ENCODE assay signal across 11 cellular contexts in the genomic region with DNA sequence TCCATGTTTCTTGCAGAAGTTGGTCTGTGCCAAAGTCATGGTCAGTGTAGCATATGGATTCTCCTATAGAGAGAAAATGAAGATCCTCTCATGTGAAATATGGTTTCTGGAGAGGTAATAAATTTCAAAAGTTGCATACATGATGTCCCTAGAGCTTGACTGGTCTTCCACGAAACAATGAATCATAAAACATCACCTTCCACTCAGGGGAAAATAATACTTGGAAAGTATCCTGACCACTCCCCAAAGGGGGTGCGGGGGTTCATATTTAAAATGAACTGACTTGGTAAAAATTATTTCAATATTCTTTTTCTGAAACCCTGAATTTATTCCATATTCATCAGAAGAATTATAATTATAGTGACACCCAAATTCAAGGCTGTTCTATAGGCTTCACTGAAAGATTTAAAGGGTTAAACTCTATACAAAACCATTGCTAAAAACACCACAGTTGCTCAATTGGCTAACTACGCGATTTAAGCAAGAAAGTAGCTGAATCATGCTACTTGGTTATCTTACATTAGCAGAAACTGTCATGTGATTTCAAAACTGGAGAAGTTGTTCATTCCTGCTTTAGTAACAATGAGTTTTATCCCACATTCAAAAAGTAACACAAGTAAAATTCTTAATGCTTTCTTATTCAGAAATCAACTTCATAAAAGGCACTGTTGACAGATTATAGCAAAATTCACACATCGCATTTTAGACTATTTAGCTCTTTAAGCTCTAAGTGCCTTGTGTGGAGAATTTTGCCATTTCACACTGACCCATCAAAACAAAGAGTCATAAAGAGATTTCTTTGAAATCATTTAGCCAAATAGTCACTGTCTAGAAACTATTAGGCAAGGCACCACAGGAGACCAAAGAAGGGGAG.
DNase-seq lines count a peak whose midpoint lies in the region; ATAC-seq and TF ChIP-seq lines count a peak whose summit lies in the region.
"Had no signal": no experiment of that assay in that cellular context is flagged by ENCODE, and none has a peak within 500 bp of the region (broad histone marks: within the 10 kb centered on the region; RNA-seq: fewer than 3 reads in every experiment).

No MANE protein-coding gene starts in this region.

- H3K4me2 ChIP-seq in parathyroid adenoma (ENCODE audit: low read length), result peak overlapping the region; percentile 31

- no peaks in the 10 kb centered on the region for H3K27me3 ChIP-seq in parathyroid adenoma (ENCODE audit: control insufficient read depth, insufficient read depth, low read length)

- peaks cover 5% of the 10 kb centered on the region for H3K4me1 ChIP-seq in parathyroid adenoma

- no peak for ATAC-seq in GM18511 (IDR thresholded peaks at IDR 0.05; ENCODE audit: unreplicated experiment)
- ATAC-seq: SK-N-SH treated with all-trans-retinoic acid at 6 μM for 48 hours had no signal

- no peaks in the 10 kb centered on the region for H3K9me3 ChIP-seq in parathyroid adenoma (ENCODE audit: control insufficient read depth, low read length)

- DNase-seq in AG20443 (ENCODE audit: low spot score) (peak; percentile 65), NOMO-1 treated with dmso at 0.1 percent for 144 hours (lab: John Stamatoyannopoulos, UW; ENCODE audit: unreplicated experiment) (peak; percentile 29), epithelial cell of esophagus (ENCODE audit: low read depth) (peak; percentile 75), GM19240 (ENCODE audit: insufficient read length, low spot score) (no peak), NCI-H2081 (lab: John Stamatoyannopoulos, UW) (no peak), NCI-H2171 (lab: John Stamatoyannopoulos, UW) (no peak)
- DNase-seq: NCI-H1092 had no signal

- H3K27ac ChIP-seq in parathyroid adenoma, result no peak overlapping the region
- H3K27ac ChIP-seq: C4-2B had no signal

- H3K36me3 ChIP-seq in parathyroid adenoma (ENCODE audit: control insufficient read depth, insufficient read depth, low read length), result no peaks in the 10 kb centered on the region

- H3K4me3 ChIP-seq in epithelial cell of esophagus (ENCODE audit: low read length), result no peak overlapping the region
- no peak overlapping the region for H3K4me3 ChIP-seq in parathyroid adenoma (ENCODE audit: low read depth, low read length)

- H3K79me2 ChIP-seq in parathyroid adenoma, result no peaks in the 10 kb centered on the region

- no peak overlapping the region for H2AFZ ChIP-seq in parathyroid adenoma

- no peak overlapping the region for H3K9ac ChIP-seq in parathyroid adenoma

- TF ChIP-seq CTCF in epithelial cell of esophagus (IDR thresholded peaks at IDR 0.05; ENCODE audit: insufficient read depth, low read depth, low read length, missing control alignments), result no peak
- no peak for TF ChIP-seq CTCF in parathyroid adenoma (IDR thresholded peaks at IDR 0.05)

Comparison
In these comparisons a context has a peak if more than half of its experiments do, and no peak if none do; other contexts are left out.
1. DNase-seq: peak in AG20443 (single experiment), NOMO-1 treated with dmso at 0.1 percent for 144 hours (single experiment) and epithelial cell of esophagus (single experiment); none in GM19240 (single experiment), NCI-H2081 (0 of 2) and NCI-H2171 (single experiment).